ENCODE assay signal across 19 cellular contexts in the genomic region with DNA sequence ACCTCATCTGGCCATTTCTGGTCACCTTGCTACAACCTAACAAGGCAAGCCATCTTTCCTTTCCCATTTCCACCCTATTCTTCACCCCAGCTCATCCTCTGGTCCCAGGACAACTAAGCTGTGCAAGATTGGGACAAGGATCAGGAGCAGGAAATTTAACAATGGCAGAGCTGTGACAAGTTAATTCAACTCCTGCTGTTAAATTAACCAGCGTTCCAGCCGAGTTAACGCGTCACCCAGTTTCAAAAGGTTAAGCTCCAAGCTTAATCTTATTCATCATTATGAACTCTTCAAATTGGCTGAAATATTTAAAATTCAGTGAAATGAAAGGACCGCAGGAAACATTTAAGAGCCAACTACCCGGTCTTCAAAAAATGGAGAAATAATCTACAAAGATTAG.
A peak's percentile ranks its signal among the peaks of the same experiment; 100 is the strongest.
DNase-seq lines count a peak whose midpoint lies in the region; ATAC-seq, FAIRE-seq and TF ChIP-seq lines count a peak whose summit lies in the region.
"Had no signal": no experiment of that assay in that cellular context is flagged by ENCODE, and none has a peak within 500 bp of the region (broad histone marks: within the 10 kb centered on the region; RNA-seq: fewer than 3 reads in every experiment).

No MANE protein-coding gene starts in this region.

- BruUV-seq in A673 (replicated peaks; lab: Mats Ljungman, UMichigan): no TSS peak

- WGBS in H9 (ENCODE audit: extremely low coverage, insufficient read length, low lambda C conversion rate): no CpG with 5 or more reads among the region's 6 CpGs
- WGBS in neuronal stem cell (ENCODE audit: extremely low coverage in 2 of 2, insufficient read length in 2 of 2, insufficient replicate concordance in 1 of 2), 2 donors: no CpG with 5 or more reads among the region's 6 CpGs

- no peak overlapping the region for H4K5ac ChIP-seq in H9 (ENCODE audit: insufficient read length, low read depth, low read length)

- TF ChIP-seq CTCF in A673 (conservative IDR thresholded peaks at IDR 0.05; ENCODE audit: low read depth, low read length) (no peak), H9 (conservative IDR thresholded peaks at IDR 0.05) (no peak), astrocyte (IDR thresholded peaks at IDR 0.05; ENCODE audit: insufficient read depth, low read depth, low read length) (no peak)

- no peaks in the 10 kb centered on the region for H3K27me3 Mint-ChIP-seq in H9 (ENCODE audit: low read depth)
- H3K27me3 Mint-ChIP-seq in astrocyte (ENCODE audit: low read depth, unreplicated experiment): no peaks in the 10 kb centered on the region
- H3K27me3 Mint-ChIP-seq: CD4-positive, CD25-positive, alpha-beta regulatory T cell had no signal

- no peaks in the 10 kb centered on the region for H3K23me2 ChIP-seq in H9 (ENCODE audit: insufficient read length, low read depth, low read length, poor library complexity, severe bottlenecking)

- H3K79me1 ChIP-seq in H9 (ENCODE audit: insufficient read depth, low read depth, low read length, poor library complexity, severe bottlenecking): no peaks in the 10 kb centered on the region
- H3K79me1 ChIP-seq in neuronal stem cell (ENCODE audit: low read depth, low read length): no peaks in the 10 kb centered on the region

- no peak overlapping the region for H3K4me2 ChIP-seq in H9 (ENCODE audit: insufficient read depth, insufficient read length, low read length)
- no peak overlapping the region for H3K4me2 ChIP-seq in astrocyte (ENCODE audit: low read length)
- no peak overlapping the region for H3K4me2 ChIP-seq in neuronal stem cell (ENCODE audit: insufficient read depth, low read length, poor library complexity, severe bottlenecking)

- no peaks in the 10 kb centered on the region for H3K9me3 ChIP-seq in A673 (ENCODE audit: low read depth, low read length, poor library complexity, severe bottlenecking)
- no peaks in the 10 kb centered on the region for H3K9me3 ChIP-seq in H9 (ENCODE audit: control insufficient read depth, low read depth, low read length)
- no peaks in the 10 kb centered on the region for H3K9me3 ChIP-seq in astrocyte (ENCODE audit: insufficient read depth, low read depth, low read length)
- H3K9me3 ChIP-seq in neuronal stem cell (replicated peaks in 1 of 2; ENCODE audit: control insufficient read depth in 2 of 2, insufficient read depth in 1 of 2, low read depth in 1 of 2, low read length in 2 of 2): no peaks in the 10 kb centered on the region
- H3K9me3 ChIP-seq: BLaER1 treated with 17β-estradiol and CSF1 and Interleukin-3, amounts not matched to agents 10 nM and 100 nM had no signal

- peak; percentile 41 for DNase-seq in A673 (ENCODE audit: low spot score)
- DNase-seq in H9: no peak
- DNase-seq in astrocyte (ENCODE audit: low read depth): no peak
- peak; percentile 23 for DNase-seq in neuronal stem cell (ENCODE audit: low spot score)
- no peak for DNase-seq in NCI-H524 treated with DMSO at 0.1 percent for 48 hours (lab: John Stamatoyannopoulos, UW)
- no peak for DNase-seq in activated CD8-positive, alpha-beta memory T cell treated with anti-CD3 and anti-CD28 coated beads, Interleukin-2, amount 50 U/mL, for 4 hours
- DNase-seq: 8988T; ACHN; CD4-positive, CD25-positive, alpha-beta regulatory T cell; DMS153; DMS79 treated with DMSO at 0.1 percent for 48 hours; EL had no signal

- H3K36me3 ChIP-seq in A673 (ENCODE audit: insufficient read depth, low read length, poor library complexity, severe bottlenecking): no peaks in the 10 kb centered on the region
- H3K36me3 ChIP-seq in astrocyte (ENCODE audit: insufficient read depth, low read length): no peaks in the 10 kb centered on the region
- H3K36me3 ChIP-seq in neuronal stem cell (replicated peaks in 1 of 2; ENCODE audit: control insufficient read depth in 2 of 2, insufficient read depth in 2 of 2, low read length in 2 of 2): no peaks in the 10 kb centered on the region
- H3K36me3 ChIP-seq: BLaER1 treated with 17β-estradiol and CSF1 and Interleukin-3, amounts not matched to agents 10 nM and 100 nM had no signal

- peak overlapping the region in 1 of 3 experiments; percentile 58; a peak in 1 of 7 replicates for H3K27ac Mint-ChIP-seq in H9
- peak overlapping the region; percentile 82 for H3K27ac Mint-ChIP-seq in astrocyte (ENCODE audit: unreplicated experiment)
- H3K27ac Mint-ChIP-seq: CD4-positive, CD25-positive, alpha-beta regulatory T cell had no signal

- H2AFZ ChIP-seq in H9 (ENCODE audit: low read length): peak overlapping the region; percentile 29
- peak overlapping the region; percentile 46 for H2AFZ ChIP-seq in astrocyte (ENCODE audit: low read depth, low read length)
- H2AFZ ChIP-seq in neuronal stem cell (ENCODE audit: low read length): peak overlapping the region; percentile 81

- no peak overlapping the region for H3K4ac ChIP-seq in H9 (ENCODE audit: low read depth, low read length)
- no peak overlapping the region for H3K4ac ChIP-seq in neuronal stem cell (ENCODE audit: low read length)

- no peaks in the 10 kb centered on the region for H3K9me3 Mint-ChIP-seq in H9
- no peaks in the 10 kb centered on the region for H3K9me3 Mint-ChIP-seq in astrocyte (ENCODE audit: unreplicated experiment)

- H3K79me2 ChIP-seq in H9 (ENCODE audit: insufficient read depth, low read length) (no peaks in the 10 kb centered on the region), astrocyte (ENCODE audit: insufficient read depth, low read length) (no peaks in the 10 kb centered on the region)

- H3K4me1 Mint-ChIP-seq in H9: peaks cover 15 to 24% of the 10 kb centered on the region in 2 experiments
- peaks cover 38% of the 10 kb centered on the region for H3K4me1 Mint-ChIP-seq in astrocyte (ENCODE audit: low read depth, unreplicated experiment)

- H2AK5ac ChIP-seq in H9 (ENCODE audit: insufficient read length, low read length) (no peak overlapping the region), neuronal stem cell (ENCODE audit: low read depth, low read length) (no peak overlapping the region)

- H4K8ac ChIP-seq in H9 (replicated peaks; ENCODE audit: insufficient read length, low read depth, low read length): no peak overlapping the region
- H4K8ac ChIP-seq in neuronal stem cell (ENCODE audit: low read depth, low read length): no peak overlapping the region

- ATAC-seq in HG02973 (IDR thresholded peaks at IDR 0.05; ENCODE audit: unreplicated experiment): no peak
- ATAC-seq: HCT116 had no signal

- no peaks in the 10 kb centered on the region for H3K4me1 ChIP-seq in A673 (ENCODE audit: insufficient read depth, low read length, poor library complexity, severe bottlenecking)
- no peaks in the 10 kb centered on the region for H3K4me1 ChIP-seq in H9 (ENCODE audit: insufficient read depth, low read length)
- H3K4me1 ChIP-seq in astrocyte (ENCODE audit: insufficient read depth, low read length): peaks cover 24% of the 10 kb centered on the region
- peaks cover 11 to 18% of the 10 kb centered on the region in 2 donors for H3K4me1 ChIP-seq in neuronal stem cell (ENCODE audit: control insufficient read depth in 2 of 2, insufficient read depth in 1 of 2, low read depth in 1 of 2, low read length in 2 of 2)

- no peak for FAIRE-seq in astrocyte (lab: Jason Lieb, UNC)
- FAIRE-seq: D721Med, G401.6, GM12891 had no signal

- no peak overlapping the region for H2BK5ac ChIP-seq in H9 (ENCODE audit: insufficient read length, low read length)
- H2BK5ac ChIP-seq in neuronal stem cell (ENCODE audit: low read length): no peak overlapping the region

- intact Hi-C loops in A673 (cut with micrococcal nuclease; ENCODE audit: unreplicated experiment): no loop called here

- no peak overlapping the region for H3K4me3 Mint-ChIP-seq in H9
- H3K4me3 Mint-ChIP-seq in astrocyte (ENCODE audit: unreplicated experiment): no peak overlapping the region
- H3K4me3 Mint-ChIP-seq: CD4-positive, CD25-positive, alpha-beta regulatory T cell had no signal

- no peak overlapping the region for H3K9ac ChIP-seq in H9 (ENCODE audit: extremely low read depth, insufficient read length, low read length)
- H3K9ac ChIP-seq in astrocyte (ENCODE audit: low read length): no peak overlapping the region
- H3K9ac ChIP-seq in neuronal stem cell (ENCODE audit: low read depth, low read length, poor library complexity): no peak overlapping the region
- H3K9ac ChIP-seq: BLaER1 treated with 17β-estradiol and CSF1 and Interleukin-3, amounts not matched to agents 10 nM and 100 nM had no signal

- no peak overlapping the region for H2BK12ac ChIP-seq in H9 (ENCODE audit: insufficient read length, low read depth, low read length)
- H2BK12ac ChIP-seq in neuronal stem cell (ENCODE audit: low read length): no peak overlapping the region

- H2BK120ac ChIP-seq in H9 (ENCODE audit: low read depth, low read length, poor library complexity, severe bottlenecking): no peak overlapping the region
- no peak overlapping the region for H2BK120ac ChIP-seq in neuronal stem cell (ENCODE audit: low read depth, low read length)

- H3K56ac ChIP-seq in H9 (ENCODE audit: insufficient read length, low read depth, low read length): no peak overlapping the region

- H3K18ac ChIP-seq in H9 (ENCODE audit: insufficient read length, low read depth, low read length) (no peak overlapping the region), neuronal stem cell (ENCODE audit: low read length) (no peak overlapping the region)

- H3K27ac ChIP-seq in A673 (ENCODE audit: low read depth, low read length, poor library complexity, severe bottlenecking): no peak overlapping the region
- H3K27ac ChIP-seq in H9 (ENCODE audit: insufficient read length, low read depth, low read length): no peak overlapping the region
- no peak overlapping the region for H3K27ac ChIP-seq in astrocyte (ENCODE audit: low read depth, low read length)
- peak overlapping the region; percentile 91 for H3K27ac ChIP-seq in neuronal stem cell (replicated peaks; ENCODE audit: low read length)
- H3K27ac ChIP-seq: BLaER1 treated with 17β-estradiol and CSF1 and Interleukin-3, amounts not matched to agents 10 nM and 100 nM; HL-60 had no signal

- H3K36me3 Mint-ChIP-seq in H9 (ENCODE audit: insufficient read depth in 1 of 3, low read depth in 3 of 3) (no peaks in the 10 kb centered on the region), astrocyte (ENCODE audit: low read depth, unreplicated experiment) (no peaks in the 10 kb centered on the region)
- H3K36me3 Mint-ChIP-seq: CD4-positive, CD25-positive, alpha-beta regulatory T cell had no signal

- no peak overlapping the region for H3T11ph ChIP-seq in H9 (ENCODE audit: low read length)

- H4K91ac ChIP-seq in H9 (ENCODE audit: insufficient read length, low read depth, low read length) (no peak overlapping the region), neuronal stem cell (ENCODE audit: low read depth, low read length, poor library complexity) (no peak overlapping the region)

- POLR2A ChIA-PET in A673 (lab: Charles Lee; ENCODE audit: low non-redundant PET): no interaction called here

- no peaks in the 10 kb centered on the region for H4K20me1 ChIP-seq in H9 (ENCODE audit: control insufficient read depth, insufficient read depth, insufficient read length)
- H4K20me1 ChIP-seq in astrocyte (ENCODE audit: insufficient read depth, low read length): no peaks in the 10 kb centered on the region
- H4K20me1 ChIP-seq: BLaER1 treated with 17β-estradiol and CSF1 and Interleukin-3, amounts not matched to agents 10 nM and 100 nM had no signal

- CTCF ChIA-PET in A673 (lab: Charles Lee): no interaction called here

- peaks cover 62% of the 10 kb centered on the region for H3K27me3 ChIP-seq in A673 (replicated peaks; ENCODE audit: insufficient read depth, low read depth, low read length, poor library complexity)
- no peaks in the 10 kb centered on the region for H3K27me3 ChIP-seq in H9 (ENCODE audit: insufficient read depth, low read length)
- no peaks in the 10 kb centered on the region for H3K27me3 ChIP-seq in astrocyte (ENCODE audit: insufficient read depth, low read length)
- no peaks in the 10 kb centered on the region for H3K27me3 ChIP-seq in neuronal stem cell (ENCODE audit: control insufficient read depth in 3 of 3, insufficient read depth in 3 of 3, low read depth in 1 of 3, low read length in 3 of 3)
- H3K27me3 ChIP-seq: BLaER1 treated with 17β-estradiol and CSF1 and Interleukin-3, amounts not matched to agents 10 nM and 100 nM had no signal

- no peak overlapping the region for H2BK20ac ChIP-seq in H9 (ENCODE audit: low read depth, low read length, poor library complexity, severe bottlenecking)

- H2BK15ac ChIP-seq in H9 (ENCODE audit: low read depth, low read length) (no peak overlapping the region), neuronal stem cell (ENCODE audit: low read length) (no peak overlapping the region)

- H3K14ac ChIP-seq in H9 (ENCODE audit: insufficient read depth, low read length): no peak overlapping the region
- H3K14ac ChIP-seq in neuronal stem cell (ENCODE audit: low read length): no peak overlapping the region

- H3K4me3 ChIP-seq in A673 (ENCODE audit: low read depth, low read length, poor library complexity, severe bottlenecking) (no peak overlapping the region), astrocyte (ENCODE audit: insufficient read depth, low read depth, low read length) (no peak overlapping the region), neuronal stem cell (ENCODE audit: low read length in 2 of 2) (no peak overlapping the region)
- H3K4me3 ChIP-seq: BLaER1 treated with 17β-estradiol and CSF1 and Interleukin-3, amounts not matched to agents 10 nM and 100 nM had no signal

- no peak overlapping the region for H3K23ac ChIP-seq in H9 (ENCODE audit: insufficient read length, low read depth, low read length)
- no peak overlapping the region for H3K23ac ChIP-seq in neuronal stem cell (ENCODE audit: low read depth, low read length, poor library complexity)

Comparison
In these comparisons a context has a peak if more than half of its experiments do, and no peak if none do; other contexts are left out.
1. DNase-seq: peak in A673 (single experiment) and neuronal stem cell (single experiment); none in H9 (single experiment), astrocyte (single experiment), NCI-H524 treated with DMSO at 0.1 percent for 48 hours (single experiment) and activated CD8-positive, alpha-beta memory T cell treated with anti-CD3 and anti-CD28 coated beads, Interleukin-2, amount 50 U/mL, for 4 hours (single experiment).
2. H2AFZ ChIP-seq: peak in every context shown above with its lines; median percentile 81 in neuronal stem cell; 46 in astrocyte; 29 in H9.